In genomic region chr1:28110555-28110954, GRCh38 we compare ENCODE assay signal across 22 cellular contexts. TPM values are rescaled to one million over a fixed set of nuclear protein-coding genes. Genes with fewer than 3 reads are reported as not detected.
DNase-seq lines count a peak whose midpoint lies in the region; ATAC-seq, FAIRE-seq and TF ChIP-seq lines count a peak whose summit lies in the region.
"Had no signal": no experiment of that assay in that cellular context is flagged by ENCODE, and none has a peak within 500 bp of the region (broad histone marks: within the 10 kb centered on the region; RNA-seq: fewer than 3 reads in every experiment).

No MANE protein-coding gene starts in this region.

- H3K27me3 ChIP-seq in HL-60 (ENCODE audit: insufficient read depth, poor library complexity, severe bottlenecking) (no peaks in the 10 kb centered on the region), astrocyte (ENCODE audit: insufficient read depth, low read length) (no peaks in the 10 kb centered on the region), vagina (no peaks in the 10 kb centered on the region)
- H3K27me3 ChIP-seq: sigmoid colon, testis had no signal

- H3K36me3 Mint-ChIP-seq in astrocyte (ENCODE audit: low read depth, unreplicated experiment): no peaks in the 10 kb centered on the region
- H3K36me3 Mint-ChIP-seq in stimulated activated naive B cell treated with anti-CD40 and anti-IgM and Interleukin-4, amounts not matched to agents 10 μg/mL and 1 μg/mL and 100 μg/mL, for 72 hours: no peaks in the 10 kb centered on the region
- H3K36me3 Mint-ChIP-seq: activated CD4-positive, alpha-beta memory T cell treated with anti-CD3 and anti-CD28 coated beads for 36 hours; mesothelial cell of epicardium had no signal

- no peaks in the 10 kb centered on the region for H3K79me2 ChIP-seq in astrocyte (ENCODE audit: insufficient read depth, low read length)

- TF ChIP-seq CTCF in HL-60 (IDR thresholded peaks at IDR 0.05; ENCODE audit: insufficient read depth, low read length): no peak
- no peak for TF ChIP-seq CTCF in astrocyte (IDR thresholded peaks at IDR 0.05; ENCODE audit: insufficient read depth, low read depth, low read length)
- TF ChIP-seq CTCF in vagina (IDR thresholded peaks at IDR 0.05): no peak

- no peak overlapping the region for H3K9ac ChIP-seq in astrocyte (ENCODE audit: low read length)
- H3K9ac ChIP-seq: KMS-11 had no signal

- H3K27ac Mint-ChIP-seq in astrocyte (ENCODE audit: unreplicated experiment): peak overlapping the region; percentile 94
- peak overlapping the region; percentile 7 for H3K27ac Mint-ChIP-seq in stimulated activated naive B cell treated with anti-CD40 and anti-IgM and Interleukin-4, amounts not matched to agents 10 μg/mL and 1 μg/mL and 100 μg/mL, for 72 hours
- H3K27ac Mint-ChIP-seq: activated CD4-positive, alpha-beta memory T cell treated with anti-CD3 and anti-CD28 coated beads for 36 hours; mesothelial cell of epicardium had no signal

- H3K4me3 ChIP-seq in HL-60 (replicated peaks; ENCODE audit: insufficient read depth, low read length) (no peak overlapping the region), astrocyte (ENCODE audit: insufficient read depth, low read depth, low read length) (no peak overlapping the region), vagina (no peak overlapping the region)
- H3K4me3 ChIP-seq: sigmoid colon, testis had no signal

- no peaks in the 10 kb centered on the region for H3K36me3 ChIP-seq in astrocyte (ENCODE audit: insufficient read depth, low read length)
- H3K36me3 ChIP-seq in vagina: no peaks in the 10 kb centered on the region
- H3K36me3 ChIP-seq: sigmoid colon had no signal

- no peak for DNase-seq in HL-60 (ENCODE audit: low read depth in 1 of 2, low spot score in 1 of 2)
- peak; percentile 26 for DNase-seq in astrocyte (ENCODE audit: low read depth)
- peak; percentile 85 for DNase-seq in kidney tubule cell (ENCODE audit: low spot score)
- DNase-seq in stimulated activated naive B cell treated with anti-CD40 and anti-IgM and Interleukin-4, amounts not matched to agents 10 μg/mL and 1 μg/mL and 100 μg/mL, for 72 hours: no peak
- no peak for DNase-seq in NCI-H69 (lab: John Stamatoyannopoulos, UW)
- no peak for DNase-seq in vagina (ENCODE audit: extremely low spot score in 2 of 2)
- DNase-seq: activated CD4-positive, alpha-beta memory T cell treated with anti-CD3 and anti-CD28 coated beads for 36 hours; activated T-cell treated with anti-CD3 and anti-CD28 coated beads, Interleukin-2, amount 50 U/mL, for 4 hours; DMS79; NCI-H2227 treated with DMSO at 0.1 percent for 48 hours; NK-92 treated with Interleukin-12 subunit alpha and Interleukin-12 subunit beta, amount 100 ng/mL, for 24 hours; occipital lobe; sigmoid colon; stimulated activated CD4-positive, alpha-beta T cell treated with anti-CD3 and anti-CD28 coated beads, Interleukin-4, amount 100 ng/mL, for 1 hour; stimulated activated CD8-positive, alpha-beta memory T cell treated with anti-CD3 and anti-CD28 coated beads, Interleukin-4, amount 100 ng/mL, for 48 hours; testis had no signal

- no peaks in the 10 kb centered on the region for H4K20me1 ChIP-seq in astrocyte (ENCODE audit: insufficient read depth, low read length)

- intact Hi-C loops in vagina (cut with DNase I): no loop called here

- no peak for TF ChIP-seq POLR2A in vagina (IDR thresholded peaks at IDR 0.05)

- peak overlapping the region; percentile 53 for H2AFZ ChIP-seq in astrocyte (ENCODE audit: low read depth, low read length)

- no peak overlapping the region for H3K4me3 Mint-ChIP-seq in astrocyte (ENCODE audit: unreplicated experiment)
- no peak overlapping the region for H3K4me3 Mint-ChIP-seq in stimulated activated naive B cell treated with anti-CD40 and anti-IgM and Interleukin-4, amounts not matched to agents 10 μg/mL and 1 μg/mL and 100 μg/mL, for 72 hours
- H3K4me3 Mint-ChIP-seq: activated CD4-positive, alpha-beta memory T cell treated with anti-CD3 and anti-CD28 coated beads for 36 hours; activated T-cell treated with anti-CD3 and anti-CD28 coated beads, Interleukin-2, amount 50 U/mL, for 4 hours; central memory CD8-positive, alpha-beta T cell; mesothelial cell of epicardium had no signal

- H3K4me1 ChIP-seq in astrocyte (ENCODE audit: insufficient read depth, low read length) (peaks cover 20% of the 10 kb centered on the region), vagina (no peaks in the 10 kb centered on the region)
- H3K4me1 ChIP-seq: sigmoid colon, testis had no signal

- H3K4me2 ChIP-seq in astrocyte (ENCODE audit: low read length): peak overlapping the region; percentile 12
- H3K4me2 ChIP-seq: KMS-11 had no signal

- no peak for FAIRE-seq in astrocyte (lab: Jason Lieb, UNC)
- FAIRE-seq: H54 had no signal

- H3K9me3 ChIP-seq in astrocyte (ENCODE audit: insufficient read depth, low read depth, low read length): no peaks in the 10 kb centered on the region
- H3K9me3 ChIP-seq in vagina: no peaks in the 10 kb centered on the region
- H3K9me3 ChIP-seq: sigmoid colon, testis had no signal

- no peaks in the 10 kb centered on the region for H3K27me3 Mint-ChIP-seq in astrocyte (ENCODE audit: low read depth, unreplicated experiment)
- H3K27me3 Mint-ChIP-seq in stimulated activated naive B cell treated with anti-CD40 and anti-IgM and Interleukin-4, amounts not matched to agents 10 μg/mL and 1 μg/mL and 100 μg/mL, for 72 hours: no peaks in the 10 kb centered on the region
- H3K27me3 Mint-ChIP-seq: activated CD4-positive, alpha-beta memory T cell treated with anti-CD3 and anti-CD28 coated beads for 36 hours; central memory CD8-positive, alpha-beta T cell had no signal

- no peak for ATAC-seq in stimulated activated naive B cell treated with anti-CD40 and anti-IgM and Interleukin-4, amounts not matched to agents 10 μg/mL and 1 μg/mL and 100 μg/mL, for 72 hours (replicated peaks)
- no peak for ATAC-seq in GM21786 (IDR thresholded peaks at IDR 0.05; ENCODE audit: unreplicated experiment)
- ATAC-seq: activated T-cell treated with anti-CD3 and anti-CD28 coated beads, Interleukin-2, amount 50 U/mL, for 4 hours had no signal

- H3K9me3 Mint-ChIP-seq in astrocyte (ENCODE audit: unreplicated experiment): peaks cover 2% of the 10 kb centered on the region
- peaks cover 0 to 4% of the 10 kb centered on the region in 2 donors for H3K9me3 Mint-ChIP-seq in stimulated activated naive B cell treated with anti-CD40 and anti-IgM and Interleukin-4, amounts not matched to agents 10 μg/mL and 1 μg/mL and 100 μg/mL, for 72 hours
- H3K9me3 Mint-ChIP-seq: activated CD4-positive, alpha-beta memory T cell treated with anti-CD3 and anti-CD28 coated beads for 36 hours; activated T-cell treated with anti-CD3 and anti-CD28 coated beads, Interleukin-2, amount 50 U/mL, for 4 hours had no signal

- peak overlapping the region; percentile 83 for H3K27ac ChIP-seq in HL-60 (replicated peaks)
- no peak overlapping the region for H3K27ac ChIP-seq in astrocyte (ENCODE audit: low read depth, low read length)
- no peak overlapping the region for H3K27ac ChIP-seq in vagina
- H3K27ac ChIP-seq: C4-2B, KMS-11, sigmoid colon, testis had no signal

- peaks cover 13% of the 10 kb centered on the region for H3K4me1 Mint-ChIP-seq in astrocyte (ENCODE audit: low read depth, unreplicated experiment)
- H3K4me1 Mint-ChIP-seq in stimulated activated naive B cell treated with anti-CD40 and anti-IgM and Interleukin-4, amounts not matched to agents 10 μg/mL and 1 μg/mL and 100 μg/mL, for 72 hours: peaks cover 16 to 29% of the 10 kb centered on the region in 2 donors
- H3K4me1 Mint-ChIP-seq: mesothelial cell of epicardium had no signal

RNA-seq across cellular contexts. Expression of gene EYA3, which starts 22.1 kb away (rescaled TPM):
- total RNA-seq in astrocyte: 22.1 and 23.7 TPM in 2 replicates
- 16.0 TPM for total RNA-seq in vagina

Comparison
In these comparisons a context has a peak if more than half of its experiments do, and no peak if none do; other contexts are left out.
1. DNase-seq: peak in astrocyte (single experiment) and kidney tubule cell (single experiment); none in HL-60 (0 of 2), stimulated activated naive B cell treated with anti-CD40 and anti-IgM and Interleukin-4, amounts not matched to agents 10 μg/mL and 1 μg/mL and 100 μg/mL, for 72 hours (single experiment), NCI-H69 (single experiment) and vagina (0 of 2).